8 cellular contexts compared by ENCODE assay signal in genomic region chr11:64894070-64894811, GRCh38. TPM values are rescaled to one million over a fixed set of nuclear protein-coding genes. Genes with fewer than 3 reads are reported as not detected.
A peak's percentile ranks its signal among the peaks of the same experiment; 100 is the strongest.
DNase-seq lines count a peak whose midpoint lies in the region; ATAC-seq and TF ChIP-seq lines count a peak whose summit lies in the region.

No MANE protein-coding gene starts in this region.

- H3K27ac ChIP-seq in A673 (ENCODE audit: low read depth, low read length, poor library complexity, severe bottlenecking) (no peak overlapping the region), cardiac muscle cell (no peak overlapping the region), psoas muscle (peak overlapping the region; percentile 44)

- no TSS peak for BruUV-seq in A673 (replicated peaks; lab: Mats Ljungman, UMichigan)

- in situ Hi-C loops in SK-MEL-5 (cut with HindIII; ENCODE audit: low pct_unique_long_range_greater_than_20kb, low sequenced_read_pairs): no loop called here

- ATAC-seq in psoas muscle: peak; percentile 87 to 91 (median 90)

- no peaks in the 10 kb centered on the region for H3K9me3 ChIP-seq in A673 (ENCODE audit: low read depth, low read length, poor library complexity, severe bottlenecking)
- H3K9me3 ChIP-seq in cardiac muscle cell (ENCODE audit: low read depth): no peaks in the 10 kb centered on the region
- H3K9me3 ChIP-seq in psoas muscle: no peaks in the 10 kb centered on the region

- intact Hi-C loops in A673 (cut with micrococcal nuclease; ENCODE audit: unreplicated experiment) (loop anchor here (1.0 kb wide), 1 partner anchor 47 kb away; no protein-coding TSS in a partner anchor), psoas muscle (cut with DNase I) (loop anchor here in 1 of 2 donors (1.0 kb wide), 1 partner anchor 47 kb away; no protein-coding TSS in a partner anchor)

- H3K4me3 ChIP-seq in A673 (ENCODE audit: low read depth, low read length, poor library complexity, severe bottlenecking) (no peak overlapping the region), cardiac muscle cell (no peak overlapping the region), psoas muscle (no peak overlapping the region)

- H3K36me3 ChIP-seq in A673 (ENCODE audit: insufficient read depth, low read length, poor library complexity, severe bottlenecking): no peaks in the 10 kb centered on the region
- H3K36me3 ChIP-seq in cardiac muscle cell: peaks cover 5% of the 10 kb centered on the region
- H3K36me3 ChIP-seq in psoas muscle (ENCODE audit: insufficient read depth in 1 of 2, low read depth in 1 of 2): peaks cover 0 to 40% of the 10 kb centered on the region in 2 donors

- WGBS in psoas muscle, 3 donors: 36 to 42% (median 37%) methylated on average over 13 to 14 of the region's 14 CpGs

- POLR2A ChIA-PET in A673 (lab: Charles Lee; ENCODE audit: low non-redundant PET): no interaction called here

- peak; percentile 93 for TF ChIP-seq CTCF in A673 (conservative IDR thresholded peaks at IDR 0.05; ENCODE audit: low read depth, low read length)
- TF ChIP-seq CTCF in cardiac muscle cell (IDR thresholded peaks at IDR 0.05; ENCODE audit: low read depth, low read length): peak; percentile 87
- TF ChIP-seq CTCF in psoas muscle (IDR thresholded peaks at IDR 0.05): peak; percentile 90

- H3K27me3 ChIP-seq in A673 (replicated peaks; ENCODE audit: insufficient read depth, low read depth, low read length, poor library complexity) (no peaks in the 10 kb centered on the region), cardiac muscle cell (no peaks in the 10 kb centered on the region), psoas muscle (ENCODE audit: insufficient read depth in 3 of 3, low read length in 2 of 3) (no peaks in the 10 kb centered on the region)

- DNase-seq in A673 (ENCODE audit: low spot score) (peak; percentile 72), LHCN-M2 (ENCODE audit: low read depth) (peak; percentile 58), SK-MEL-5 (ENCODE audit: low read depth, low spot score) (peak; percentile 73), cardiac muscle cell (ENCODE audit: low read depth in 1 of 2, low spot score in 1 of 2) (peak; percentile 76 to 90), psoas muscle (peak; percentile 89 to 94), cerebellar nuclear complex (lab: John Stamatoyannopoulos, UW) (no peak)
- DNase-seq in activated gamma-delta T cell treated with anti-CD3 and anti-CD28 coated beads, Interleukin-2, amount 50 U/mL, for 16 hours (ENCODE audit: low read depth): peak; percentile 92

- CTCF ChIA-PET in A673 (lab: Charles Lee): no interaction called here

- TF ChIP-seq POLR2A in GM18526 (IDR thresholded peaks at IDR 0.05; ENCODE audit: extremely low read depth, insufficient read length): peak; percentile 14

- H3K4me1 ChIP-seq in A673 (ENCODE audit: insufficient read depth, low read length, poor library complexity, severe bottlenecking): no peaks in the 10 kb centered on the region
- H3K4me1 ChIP-seq in cardiac muscle cell (ENCODE audit: low read depth): peaks cover 2% of the 10 kb centered on the region
- H3K4me1 ChIP-seq in psoas muscle: no peaks in the 10 kb centered on the region

RNA-seq across cellular contexts. Expression of gene EHD1, which starts 15.8 kb away (rescaled TPM):
- 53.3 and 63.1 TPM in 2 replicates for total RNA-seq in A673 (2021)
- total RNA-seq in LHCN-M2 (2014; rRNA removed): 73.5 and 84.6 TPM in 2 replicates
- polyA plus RNA-seq in LHCN-M2 (2012): 114 TPM
- total RNA-seq in SK-MEL-5 (2014; rRNA removed; shearing (Covaris generic)): 9.7 and 12.6 TPM in 2 replicates
- polyA plus RNA-seq in SK-MEL-5 (2015; cell fraction: cytosol; rRNA removed): 23.8 and 42.0 TPM in 2 replicates
- 14.1 and 14.9 TPM in 2 replicates for polyA plus RNA-seq in SK-MEL-5 (2015; cell fraction: nucleus; rRNA removed)
- total RNA-seq in cardiac muscle cell: 119 and 160 TPM in 2 replicates
- 57.4 and 70.0 TPM in 2 replicates for polyA plus RNA-seq in cardiac muscle cell
- total RNA-seq in psoas muscle: 10 to 100 TPM; 34.7 to 71.0 (median 61.1) TPM
- polyA plus RNA-seq in psoas muscle: 100 to 1,000 TPM in 1 of 3 donors, 10 to 100 TPM in 2; 23.5 to 174 (median 30.9) TPM

RNA-seq across cellular contexts. Expression of gene ATG2A, which starts 22.8 kb away (rescaled TPM):
- total RNA-seq in A673 (2021): 28.6 and 29.6 TPM in 2 replicates
- total RNA-seq in LHCN-M2 (2014; rRNA removed): 17.7 and 22.9 TPM in 2 replicates
- 12.6 TPM for polyA plus RNA-seq in LHCN-M2 (2012)
- 5.2 and 8.1 TPM in 2 replicates for total RNA-seq in SK-MEL-5 (2014; rRNA removed; shearing (Covaris generic))
- 21.1 and 21.5 TPM in 2 replicates for polyA plus RNA-seq in SK-MEL-5 (2015; cell fraction: cytosol; rRNA removed)
- 24.8 and 33.5 TPM in 2 replicates for polyA plus RNA-seq in SK-MEL-5 (2015; cell fraction: nucleus; rRNA removed)
- 33.9 and 36.2 TPM in 2 replicates for total RNA-seq in cardiac muscle cell
- polyA plus RNA-seq in cardiac muscle cell: 8.1 and 13.3 TPM in 2 replicates
- total RNA-seq in psoas muscle: 10 to 100 TPM; 19.5 to 21.6 (median 20.6) TPM
- polyA plus RNA-seq in psoas muscle: 10 to 100 TPM; 11.0 to 17.9 (median 15.4) TPM

RNA-seq across cellular contexts. Expression of gene PPP2R5B, which starts 30.2 kb away (rescaled TPM):
- 16.1 and 17.2 TPM in 2 replicates for total RNA-seq in A673 (2021)
- total RNA-seq in LHCN-M2 (2014; rRNA removed): 19.2 and 27.3 TPM in 2 replicates
- 15.8 TPM for polyA plus RNA-seq in LHCN-M2 (2012)
- 8.4 and 13.3 TPM in 2 replicates for total RNA-seq in SK-MEL-5 (2014; rRNA removed; shearing (Covaris generic))
- 12.0 and 14.6 TPM in 2 replicates for polyA plus RNA-seq in SK-MEL-5 (2015; cell fraction: cytosol; rRNA removed)
- polyA plus RNA-seq in SK-MEL-5 (2015; cell fraction: nucleus; rRNA removed): 23.4 and 24.3 TPM in 2 replicates
- 26.2 and 29.2 TPM in 2 replicates for total RNA-seq in cardiac muscle cell
- 29.2 and 30.7 TPM in 2 replicates for polyA plus RNA-seq in cardiac muscle cell
- total RNA-seq in psoas muscle: 10 to 100 TPM; 13.2 to 21.9 (median 18.1) TPM
- polyA plus RNA-seq in psoas muscle: 10 to 100 TPM; 14.9 to 36.1 (median 16.8) TPM

RNA-seq across cellular contexts. Expression of gene GPHA2, which starts 41.5 kb away (rescaled TPM):
- total RNA-seq in A673 (2021) (not detected in 2 replicates), LHCN-M2 (2014; rRNA removed) (not detected in 2 replicates), cardiac muscle cell (not detected in 2 replicates), psoas muscle (not detected)
- not detected for polyA plus RNA-seq in LHCN-M2 (2012)
- not detected in 2 replicates for total RNA-seq in SK-MEL-5 (2014; rRNA removed; shearing (Covaris generic))
- polyA plus RNA-seq in SK-MEL-5 (2015; cell fraction: cytosol; rRNA removed): 0.87 TPM in 1 of 2 replicates, not detected in the other
- not detected in 2 replicates for polyA plus RNA-seq in SK-MEL-5 (2015; cell fraction: nucleus; rRNA removed)
- polyA plus RNA-seq in cardiac muscle cell (0.60 TPM in 1 of 2 replicates, not detected in the other), psoas muscle (not detected)

RNA-seq across cellular contexts. Expression of gene CDC42BPG, which starts 49.8 kb away (rescaled TPM):
- total RNA-seq in A673 (2021): 4.6 and 6.6 TPM in 2 replicates
- total RNA-seq in LHCN-M2 (2014; rRNA removed): 0.11 TPM in 1 of 2 replicates, not detected in the other
- 0.06 TPM for polyA plus RNA-seq in LHCN-M2 (2012)
- 1.1 and 1.6 TPM in 2 replicates for total RNA-seq in SK-MEL-5 (2014; rRNA removed; shearing (Covaris generic))
- polyA plus RNA-seq in SK-MEL-5 (2015; cell fraction: cytosol; rRNA removed): 2.9 and 3.6 TPM in 2 replicates
- 2.9 TPM in 2 replicates for polyA plus RNA-seq in SK-MEL-5 (2015; cell fraction: nucleus; rRNA removed)
- total RNA-seq in cardiac muscle cell: 4.6 and 10.1 TPM in 2 replicates
- polyA plus RNA-seq in cardiac muscle cell: 2.2 and 3.5 TPM in 2 replicates
- total RNA-seq in psoas muscle: 1 to 10 TPM in 1 of 4 donors, under 1 TPM in 2, not detected in 1; 0.05 to 2.2 (median 0.08) TPM
- polyA plus RNA-seq in psoas muscle: under 1 TPM; 0.04 to 0.06 (median 0.05) TPM

Comparison
In these comparisons a context has a peak if more than half of its experiments do, and no peak if none do; other contexts are left out.
1. DNase-seq: peak in A673 (single experiment), LHCN-M2 (single experiment), SK-MEL-5 (single experiment), activated gamma-delta T cell treated with anti-CD3 and anti-CD28 coated beads, Interleukin-2, amount 50 U/mL, for 16 hours (single experiment), cardiac muscle cell (2 of 2) and psoas muscle (2 of 2); none in cerebellar nuclear complex (0 of 2).
2. Peak in every context shown above with its lines, with median percentiles within 50 percentile points of each other: CTCF ChIP-seq.